In the genomic region with DNA sequence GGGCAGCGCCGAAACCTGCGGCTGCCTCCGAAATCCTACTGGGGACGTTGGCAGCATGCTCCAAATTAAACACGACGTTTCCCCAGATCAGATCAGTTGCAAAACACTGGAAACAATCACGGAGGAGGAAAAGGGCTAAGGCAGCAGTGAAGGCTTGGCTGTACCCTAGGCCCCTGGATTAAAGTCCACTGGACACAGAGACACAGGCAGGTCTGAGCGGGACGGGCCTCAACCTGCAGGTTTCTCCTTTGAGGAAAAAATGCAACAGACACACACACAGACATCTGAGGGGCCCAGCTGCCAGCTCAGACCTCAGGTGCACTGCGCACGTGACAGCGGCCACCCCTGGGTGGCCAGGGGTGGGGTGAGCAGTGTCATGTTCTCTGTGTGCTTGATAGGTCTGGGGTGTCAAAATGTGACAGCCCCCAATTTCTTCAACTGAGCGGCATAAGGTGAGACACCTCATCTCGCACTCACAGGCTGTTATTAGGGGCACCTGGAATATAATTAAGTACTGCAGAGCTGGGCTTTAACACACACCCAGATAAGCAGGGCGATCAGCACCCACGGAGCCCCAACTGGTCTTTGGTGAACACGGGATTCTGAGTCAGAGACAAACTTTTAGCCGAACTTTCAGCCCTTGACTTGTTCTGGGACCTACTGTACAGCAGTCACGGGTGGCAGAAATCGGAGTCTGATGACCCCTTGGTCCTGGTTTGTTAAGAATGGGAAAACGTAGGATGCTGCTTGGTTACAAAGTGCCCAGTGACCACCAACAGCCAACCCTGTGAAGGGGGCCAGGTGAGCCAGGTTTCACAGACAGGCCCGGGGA, we compare ENCODE assay signal across 9 cellular contexts. TPM values are rescaled to one million over a fixed set of nuclear protein-coding genes. Genes with fewer than 3 reads are reported as not detected.
DNase-seq lines count a peak whose midpoint lies in the region; ATAC-seq and TF ChIP-seq lines count a peak whose summit lies in the region.
"Had no signal": no experiment of that assay in that cellular context is flagged by ENCODE, and none has a peak within 500 bp of the region (broad histone marks: within the 10 kb centered on the region; RNA-seq: fewer than 3 reads in every experiment).

No MANE protein-coding gene starts in this region.

- H3K27ac ChIP-seq in BLaER1, result peak overlapping the region; percentile 59
- peak overlapping the region; percentile 99 for H3K27ac ChIP-seq in RWPE1
- H3K27ac ChIP-seq in esophagus muscularis mucosa (replicated peaks in 1 of 4), result peak overlapping the region; percentile 79 to 90 (median 86)

- TF ChIP-seq EP300 in esophagus muscularis mucosa (IDR thresholded peaks at IDR 0.05), result no peak

- H3K36me3 ChIP-seq in BLaER1, result peaks cover 58% of the 10 kb centered on the region
- H3K36me3 ChIP-seq in esophagus muscularis mucosa, result peaks cover 0 to 24% (median 7%) of the 10 kb centered on the region in 4 donors

- no peaks in the 10 kb centered on the region for H3K9me3 ChIP-seq in BLaER1
- no peaks in the 10 kb centered on the region for H3K9me3 ChIP-seq in esophagus muscularis mucosa

- DNase-seq in RWPE1 (ENCODE audit: low spot score) (no peak), esophagus muscularis mucosa (ENCODE audit: extremely low spot score) (no peak), neural crest cell (ENCODE audit: low read depth, low spot score) (no peak), 8988T (no peak)
- DNase-seq: NCI-H524 treated with DMSO at 0.1 percent for 48 hours had no signal

- H3K36me3 Mint-ChIP-seq in neural crest cell (ENCODE audit: low read depth), result no peaks in the 10 kb centered on the region

- CTCF ChIA-PET in RWPE1 (lab: Yijun Ruan, JAX), result interaction anchor here (0.6 to 1.0 kb wide), 6 partner anchors 9 to 24 kb away, joined by 3 to 4 read pairs (median 3); partner anchors contain the start of gene SH3GL1

- peaks cover 99% of the 10 kb centered on the region for H4K20me1 ChIP-seq in BLaER1

- 48% methylated on average over 11 of the region's 23 CpGs for WGBS in esophagus muscularis mucosa

- no peaks in the 10 kb centered on the region for H3K27me3 Mint-ChIP-seq in neural crest cell (ENCODE audit: low read depth)

- peak overlapping the region; percentile 29 for H3K4me3 Mint-ChIP-seq in neural crest cell

- no peak for TF ChIP-seq POLR2A in esophagus muscularis mucosa (IDR thresholded peaks at IDR 0.05; ENCODE audit: low read depth)

- peaks cover 69% of the 10 kb centered on the region for H3K4me1 Mint-ChIP-seq in neural crest cell

- TF ChIP-seq CTCF in RWPE1 (conservative IDR thresholded peaks at IDR 0.05; ENCODE audit: low read depth) (no peak), esophagus muscularis mucosa (IDR thresholded peaks at IDR 0.05) (no peak), neural crest cell (conservative IDR thresholded peaks at IDR 0.05) (no peak)

- intact Hi-C loops in esophagus muscularis mucosa (cut with DNase I), result no loop called here

- H3K4me1 ChIP-seq in BLaER1 (peaks cover 53% of the 10 kb centered on the region), esophagus muscularis mucosa (peaks cover 73 to 94% (median 88%) of the 10 kb centered on the region in 4 donors)

- no peaks in the 10 kb centered on the region for H3K9me3 Mint-ChIP-seq in neural crest cell

- H3K27me3 ChIP-seq in BLaER1 (no peaks in the 10 kb centered on the region), esophagus muscularis mucosa (no peaks in the 10 kb centered on the region)

- POLR2A ChIA-PET in RWPE1 (lab: Yijun Ruan, JAX; ENCODE audit: low non-redundant PET), result interaction anchor here (0.6 kb wide), 1 partner anchor 8 kb away, joined by 10 read pairs; no protein-coding TSS in a partner anchor

- H3K4me2 ChIP-seq in BLaER1, result peak overlapping the region; percentile 59

- ATAC-seq in GM18858 (IDR thresholded peaks at IDR 0.05; ENCODE audit: unreplicated experiment) (no peak), HG03565 (IDR thresholded peaks at IDR 0.05; ENCODE audit: unreplicated experiment) (no peak), HG02759 (IDR thresholded peaks at IDR 0.05; ENCODE audit: unreplicated experiment) (no peak)

- peak overlapping the region; percentile 53 for H3K27ac Mint-ChIP-seq in neural crest cell (ENCODE audit: unreplicated experiment)

- peak overlapping the region; percentile 44 for H3K9ac ChIP-seq in BLaER1

- H3K4me3 ChIP-seq in BLaER1 (no peak overlapping the region), esophagus muscularis mucosa (peak overlapping the region; percentile 15 to 44 (median 27))

RNA-seq across cellular contexts. Expression of gene SH3GL1, which starts 9.3 kb away (rescaled TPM):
- total RNA-seq in esophagus muscularis mucosa, result 10 to 100 TPM; 49.4 to 77.2 (median 59.5) TPM
- total RNA-seq in neural crest cell, result 85.9 and 95.3 TPM in 2 replicates

RNA-seq across cellular contexts. Expression of gene CHAF1A, which starts 11.4 kb away (rescaled TPM):
- total RNA-seq in esophagus muscularis mucosa (10 to 100 TPM in 1 of 4 donors, 1 to 10 TPM in 3; 4.6 to 14.6 (median 7.6) TPM), neural crest cell (117 and 120 TPM in 2 replicates)

RNA-seq across cellular contexts. Expression of gene MPND, which starts 47.7 kb away (rescaled TPM):
- total RNA-seq in esophagus muscularis mucosa (1 to 10 TPM; 5.3 to 9.2 (median 7.6) TPM), neural crest cell (45.3 and 45.6 TPM in 2 replicates)

RNA-seq across cellular contexts. Expression of gene STAP2, which starts 52.5 kb away (rescaled TPM):
- total RNA-seq in esophagus muscularis mucosa, result 1 to 10 TPM in 2 of 4 donors, under 1 TPM in 1, not detected in 1; 0.52 to 3.3 (median 1.7) TPM
- total RNA-seq in neural crest cell, result 4.1 and 5.0 TPM in 2 replicates
